8 cellular contexts compared by ENCODE assay signal in the genomic region with DNA sequence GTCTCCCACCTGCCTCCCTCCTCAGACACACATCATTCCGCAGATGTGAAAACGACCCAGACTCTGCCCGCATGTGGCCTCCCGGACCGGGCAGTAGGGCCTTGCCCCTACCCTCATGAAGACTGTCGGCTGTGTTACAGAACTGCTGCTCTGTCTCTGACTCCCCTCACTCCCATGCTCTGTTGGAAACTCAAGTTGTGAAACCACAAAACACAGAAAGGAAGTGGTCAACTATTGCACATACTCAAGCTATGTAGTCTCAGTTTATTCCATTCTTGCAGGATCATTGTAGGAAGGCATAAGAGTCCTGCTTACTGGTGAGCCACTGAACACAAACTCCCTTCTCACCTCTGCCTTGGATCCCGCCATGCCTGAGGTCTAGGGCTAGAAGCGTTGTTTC.
A peak's percentile ranks its signal among the peaks of the same experiment; 100 is the strongest.
DNase-seq lines count a peak whose midpoint lies in the region; ATAC-seq and TF ChIP-seq lines count a peak whose summit lies in the region.

No MANE protein-coding gene starts in this region.

- intact Hi-C loops in posterior cingulate gyrus (cut with DNase I) = no loop called here

- H3K4me3 ChIP-seq in CD8-positive, alpha-beta memory T cell (ENCODE audit: low read length) = no peak overlapping the region
- peak overlapping the region; percentile 12 for H3K4me3 ChIP-seq in NB4 (ENCODE audit: low read depth, low read length)
- H3K4me3 ChIP-seq in skeletal muscle cell (ENCODE audit: low read depth, low read length) = no peak overlapping the region

- peak overlapping the region; percentile 24 to 86 (median 76) for H3K4me3 Mint-ChIP-seq in CD8-positive, alpha-beta memory T cell
- H3K4me3 Mint-ChIP-seq in central memory CD8-positive, alpha-beta T cell = peak overlapping the region; percentile 66

- peaks cover 0 to 2% (median 0%) of the 10 kb centered on the region in 5 donors for H3K9me3 Mint-ChIP-seq in CD8-positive, alpha-beta memory T cell
- no peaks in the 10 kb centered on the region for H3K9me3 Mint-ChIP-seq in central memory CD8-positive, alpha-beta T cell

- H3K4me1 Mint-ChIP-seq in CD8-positive, alpha-beta memory T cell = peaks cover 23 to 39% (median 30%) of the 10 kb centered on the region in 3 donors
- H3K4me1 Mint-ChIP-seq in central memory CD8-positive, alpha-beta T cell = peaks cover 28% of the 10 kb centered on the region

- no peaks in the 10 kb centered on the region for H3K9me3 ChIP-seq in CD8-positive, alpha-beta memory T cell (ENCODE audit: low read length)

- H3K36me3 ChIP-seq in CD8-positive, alpha-beta memory T cell (ENCODE audit: insufficient read depth, low read length) = no peaks in the 10 kb centered on the region

- peaks cover 14% of the 10 kb centered on the region for H3K4me1 ChIP-seq in CD8-positive, alpha-beta memory T cell (ENCODE audit: insufficient read depth, low read length)

- TF ChIP-seq POLR2A in NB4 (IDR thresholded peaks at IDR 0.05; ENCODE audit: extremely low read depth, insufficient read length) = no peak

- no peak overlapping the region for H3K27ac ChIP-seq in CD8-positive, alpha-beta memory T cell (ENCODE audit: low read depth, low read length)

- POLR2A ChIA-PET in CD8-positive, alpha-beta memory T cell (lab: Charles Lee) = no interaction called here

- peaks cover 2 to 3% of the 10 kb centered on the region in 2 donors for H3K27me3 Mint-ChIP-seq in CD8-positive, alpha-beta memory T cell
- H3K27me3 Mint-ChIP-seq in central memory CD8-positive, alpha-beta T cell = no peaks in the 10 kb centered on the region

- no peak for TF ChIP-seq CTCF in NB4 (IDR thresholded peaks at IDR 0.05; ENCODE audit: low read depth, low read length)

- H3K36me3 Mint-ChIP-seq in CD8-positive, alpha-beta memory T cell = peaks cover 0 to 1% (median 0%) of the 10 kb centered on the region in 3 donors
- H3K36me3 Mint-ChIP-seq in central memory CD8-positive, alpha-beta T cell (ENCODE audit: insufficient read depth) = peaks cover 2% of the 10 kb centered on the region

- peak; percentile 39 for ATAC-seq in GM19468 (IDR thresholded peaks at IDR 0.05; ENCODE audit: extremely low read depth, unreplicated experiment)
- peak; percentile 93 for ATAC-seq in central memory CD8-positive, alpha-beta T cell (replicated peaks; ENCODE audit: extremely low read depth, poor library complexity, severe bottlenecking)

- H3K27ac Mint-ChIP-seq in CD8-positive, alpha-beta memory T cell = peak overlapping the region in 7 of 8 donors; percentile 7 to 79 (median 32)
- H3K27ac Mint-ChIP-seq in central memory CD8-positive, alpha-beta T cell (ENCODE audit: low read depth) = peak overlapping the region; percentile 5

- peak in 3 of 5 donors; percentile 4 to 46 (median 45) for DNase-seq in CD8-positive, alpha-beta memory T cell
- DNase-seq in NB4 (ENCODE audit: low read depth) = peak; percentile 99
- DNase-seq in central memory CD8-positive, alpha-beta T cell (ENCODE audit: low spot score in 2 of 2) = peak in 1 of 2 donors; percentile 12
- peak; percentile 87 for DNase-seq in skeletal muscle cell (ENCODE audit: low read depth)
- DNase-seq in SHP77 treated with DMSO at 0.1 percent for 48 hours (lab: John Stamatoyannopoulos, UW) = no peak
- no peak for DNase-seq in NCI-H2081 (lab: John Stamatoyannopoulos, UW)
- DNase-seq in posterior cingulate gyrus = no peak

- CTCF ChIA-PET in CD8-positive, alpha-beta memory T cell (lab: Charles Lee) = interaction anchor here (1.5 kb wide), 1 partner anchor 37 kb away, joined by 3 read pairs; no protein-coding TSS in a partner anchor

- H3K27me3 ChIP-seq in CD8-positive, alpha-beta memory T cell (ENCODE audit: insufficient read depth, low read length, poor library complexity, severe bottlenecking) = no peaks in the 10 kb centered on the region

Comparison
In these comparisons a context has a peak if more than half of its experiments do, and no peak if none do; other contexts are left out.
1. DNase-seq: peak in CD8-positive, alpha-beta memory T cell (3 of 5), NB4 (single experiment) and skeletal muscle cell (single experiment); none in SHP77 treated with DMSO at 0.1 percent for 48 hours (single experiment), NCI-H2081 (0 of 2) and posterior cingulate gyrus (0 of 10).